ENCODE assay signal across 11 cellular contexts in the genomic region with DNA sequence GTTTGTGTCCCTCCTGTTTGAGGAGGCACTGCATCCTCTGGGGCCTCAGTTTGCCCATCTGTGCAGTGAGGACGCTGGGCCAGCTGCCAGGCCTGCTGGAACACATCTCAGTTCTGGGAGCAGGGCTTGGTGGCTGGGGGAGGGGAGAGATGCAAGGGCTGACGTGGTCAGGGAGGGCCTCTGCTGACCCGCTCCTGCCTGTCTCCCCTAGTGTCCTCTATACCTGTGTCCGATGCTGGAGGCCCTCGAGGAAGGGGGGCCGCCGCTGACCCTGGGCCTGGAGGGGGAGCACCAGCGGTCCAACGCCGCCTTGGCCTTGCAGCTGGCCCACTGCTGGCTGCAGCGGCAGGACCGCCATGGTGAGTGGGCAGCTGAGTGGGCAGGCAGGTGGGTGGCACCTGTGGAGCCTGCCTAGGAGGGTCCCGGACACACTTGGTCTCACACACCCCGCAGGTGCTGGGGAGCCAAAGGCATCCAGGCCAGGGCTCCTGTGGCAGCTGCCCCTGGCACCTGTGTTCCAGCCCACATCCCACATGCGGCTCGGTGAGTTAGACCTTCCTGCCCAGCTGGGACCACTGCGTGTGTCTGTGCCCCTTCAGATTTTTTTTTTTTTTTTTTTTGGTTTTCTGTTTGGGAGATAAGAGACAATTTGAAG. TPM values are rescaled to one million over a fixed set of nuclear protein-coding genes. Genes with fewer than 3 reads are reported as not detected.
"Had no signal": no experiment of that assay in that cellular context is flagged by ENCODE, and none has a peak within 500 bp of the region (broad histone marks: within the 10 kb centered on the region; RNA-seq: fewer than 3 reads in every experiment).

No MANE protein-coding gene starts in this region.

- H3K4me3 Mint-ChIP-seq: activated CD8-positive, alpha-beta memory T cell treated with anti-CD3 and anti-CD28 coated beads, Interleukin-2, amount 10 ng/mL, durations not matched to agents 7 days and 5 days; activated T-cell treated with anti-CD3 and anti-CD28 coated beads, Interleukin-2, amount 50 U/mL, for 4 hours had no signal

- H3K9me3 ChIP-seq: colonic mucosa, tibial nerve, vagina had no signal

- H3K27ac ChIP-seq: colonic mucosa had no signal

- H3K9me3 Mint-ChIP-seq: activated T-cell treated with anti-CD3 and anti-CD28 coated beads, Interleukin-2, amount 50 U/mL, for 4 hours had no signal

- H3K4me3 ChIP-seq: tibial nerve, vagina had no signal

- DNase-seq: activated CD4-positive, alpha-beta T cell treated with anti-CD3 and anti-CD28 coated beads, Interleukin-2, amount 50 U/mL, for 1 hour; activated CD8-positive, alpha-beta memory T cell treated with anti-CD3 and anti-CD28 coated beads, Interleukin-2, amount 10 ng/mL, durations not matched to agents 7 days and 5 days; activated T-cell treated with anti-CD3 and anti-CD28 coated beads, Interleukin-2, amount 50 U/mL, for 4 hours; caudate nucleus; colonic mucosa; effector CD8-positive, alpha-beta T cell; small intestine; T-helper 1 cell had no signal

- H3K27me3 ChIP-seq: colonic mucosa, tibial nerve, vagina had no signal

- H3K27me3 Mint-ChIP-seq: activated CD8-positive, alpha-beta memory T cell treated with anti-CD3 and anti-CD28 coated beads, Interleukin-2, amount 10 ng/mL, durations not matched to agents 7 days and 5 days had no signal

- H3K36me3 ChIP-seq: colonic mucosa had no signal

RNA-seq across cellular contexts. Expression of a gene that starts 46.0 kb away (rescaled TPM):
- polyA plus RNA-seq: neural cell had no signal
